ENCODE assay signal across 8 cellular contexts in the genomic region with DNA sequence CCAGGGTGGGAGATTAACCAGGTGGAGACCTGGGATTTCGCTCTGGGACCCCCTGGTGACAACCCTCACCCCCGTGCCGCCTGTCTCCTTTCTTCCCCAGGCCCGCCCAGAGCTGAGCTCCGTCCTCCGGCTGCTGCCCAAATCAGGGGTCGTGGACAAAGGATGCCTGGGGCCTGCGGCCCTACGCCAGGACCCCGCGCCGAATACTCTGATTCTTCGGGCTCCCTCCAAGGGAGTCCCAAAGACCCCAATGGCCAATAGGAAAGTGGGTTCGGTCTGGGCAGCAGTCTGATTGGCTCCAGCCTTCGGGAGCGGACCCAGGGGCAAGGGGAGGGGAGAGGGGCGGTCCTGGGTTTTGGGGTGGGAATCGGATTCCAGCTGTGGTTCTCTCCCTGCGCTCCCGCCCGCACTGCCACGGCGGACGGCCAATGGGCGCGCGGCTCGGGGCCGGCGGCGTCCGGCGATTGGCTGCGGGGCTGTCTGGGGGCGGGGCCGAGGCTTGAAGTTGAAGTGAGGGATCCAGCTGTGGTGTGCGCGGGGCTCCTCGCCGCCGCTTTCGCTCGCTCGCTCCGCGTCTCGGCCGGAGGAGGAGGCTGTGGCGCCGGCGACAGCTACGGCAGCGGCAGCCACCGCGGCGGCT. TPM values are rescaled to one million over a fixed set of nuclear protein-coding genes. Genes with fewer than 3 reads are reported as not detected.
A peak's percentile ranks its signal among the peaks of the same experiment; 100 is the strongest.
DNase-seq lines count a peak whose midpoint lies in the region; ATAC-seq and TF ChIP-seq lines count a peak whose summit lies in the region.

A gene (plus strand): TSS at position 531 of the 640 bp plus-strand sequence. CDS start 745 bp downstream, outside the sequence.

- peak within 1 kb of the TSS in 1 of 2 donors; percentile 29 for H3K27ac Mint-ChIP-seq in natural killer cell
- H3K27ac Mint-ChIP-seq in stimulated activated effector memory CD8-positive, alpha-beta T cell treated with anti-CD3 and anti-CD28 coated beads, Interleukin-12 subunit alpha, Interleukin-12 subunit beta, amount 100 ng/mL, for 72 hours: no peak within 1 kb of the TSS

- H3K4me3 Mint-ChIP-seq in natural killer cell: peak within 1 kb of the TSS; percentile 82
- H3K4me3 Mint-ChIP-seq in stimulated activated effector memory CD8-positive, alpha-beta T cell treated with anti-CD3 and anti-CD28 coated beads, Interleukin-12 subunit alpha, Interleukin-12 subunit beta, amount 100 ng/mL, for 72 hours: peak within 1 kb of the TSS; percentile 74

- DNase-seq in DMS 273 (lab: John Stamatoyannopoulos, UW; ENCODE audit: unreplicated experiment) (peak; percentile 94), HUDEP-2 (lab: John Stamatoyannopoulos, UW; ENCODE audit: unreplicated experiment in 76 of 76) (peak in 73 of 76 experiments; percentile 29 to 92 (median 73)), OCI-M1 (lab: John Stamatoyannopoulos, UW) (peak; percentile 72), fibroblast of mammary gland (ENCODE audit: low read depth) (peak; percentile 74), natural killer cell (peak; percentile 86)
- peak; percentile 91 to 93 for DNase-seq in activated T-cell treated with anti-CD3 and anti-CD28 coated beads, Interleukin-2, amount 50 U/mL, for 48 hours
- peak; percentile 83 to 92 for DNase-seq in stimulated activated effector memory CD8-positive, alpha-beta T cell treated with anti-CD3 and anti-CD28 coated beads, Interleukin-12 subunit alpha, Interleukin-12 subunit beta, amount 100 ng/mL, for 72 hours (ENCODE audit: low spot score in 2 of 2)

- no peak for TF ChIP-seq CTCF in fibroblast of mammary gland (conservative IDR thresholded peaks at IDR 0.05; ENCODE audit: control insufficient read depth, insufficient read depth, low read depth, low read length)
- TF ChIP-seq CTCF in natural killer cell (IDR thresholded peaks at IDR 0.05): no peak

- H3K27me3 Mint-ChIP-seq in natural killer cell (ENCODE audit: low read depth in 2 of 2): peaks cover 24 to 51% of the 10 kb centered on the region in 2 donors

- H3K9me3 Mint-ChIP-seq in natural killer cell: no peaks in the 10 kb centered on the region
- no peaks in the 10 kb centered on the region for H3K9me3 Mint-ChIP-seq in stimulated activated effector memory CD8-positive, alpha-beta T cell treated with anti-CD3 and anti-CD28 coated beads, Interleukin-12 subunit alpha, Interleukin-12 subunit beta, amount 100 ng/mL, for 72 hours

- peaks cover 19 to 26% of the 10 kb centered on the region in 2 donors for H3K4me1 Mint-ChIP-seq in natural killer cell
- H3K4me1 Mint-ChIP-seq in stimulated activated effector memory CD8-positive, alpha-beta T cell treated with anti-CD3 and anti-CD28 coated beads, Interleukin-12 subunit alpha, Interleukin-12 subunit beta, amount 100 ng/mL, for 72 hours: peaks cover 36% of the 10 kb centered on the region

- peak; percentile 93 for ATAC-seq in GM21515 (IDR thresholded peaks at IDR 0.05; ENCODE audit: unreplicated experiment)
- peak; percentile 87 to 93 (median 90) for ATAC-seq in natural killer cell
- peak; percentile 92 for ATAC-seq in stimulated activated effector memory CD8-positive, alpha-beta T cell treated with anti-CD3 and anti-CD28 coated beads, Interleukin-12 subunit alpha, Interleukin-12 subunit beta, amount 100 ng/mL, for 72 hours

- peak within 1 kb of the TSS; percentile 49 for H3K4me3 ChIP-seq in fibroblast of mammary gland (ENCODE audit: control insufficient read depth, low read depth, low read length)

- intact Hi-C loops in natural killer cell (cut with micrococcal nuclease): loop anchor here (2.0 kb wide), 1 partner anchor 14 kb away; a partner anchor contains a TSS

- no peaks in the 10 kb centered on the region for H3K36me3 Mint-ChIP-seq in natural killer cell
- H3K36me3 Mint-ChIP-seq in stimulated activated effector memory CD8-positive, alpha-beta T cell treated with anti-CD3 and anti-CD28 coated beads, Interleukin-12 subunit alpha, Interleukin-12 subunit beta, amount 100 ng/mL, for 72 hours: no peaks in the 10 kb centered on the region

RNA-seq across cellular contexts. Expression of the gene that starts here (rescaled TPM):
- total RNA-seq in natural killer cell: not detected

Comparison
In these comparisons a context has a peak if more than half of its experiments do, and no peak if none do; other contexts are left out.
1. Peak in every context shown above with its lines: DNase-seq, ATAC-seq and H3K4me3 ChIP-seq.
2. Peak in DNase-seq and ATAC-seq in natural killer cell; RNA of the gene not detected or under 1 TPM.